14 cellular contexts compared by ENCODE assay signal in genomic region chr12:66062280-66062605, GRCh38.
A peak's percentile ranks its signal among the peaks of the same experiment; 100 is the strongest.
DNase-seq lines count a peak whose midpoint lies in the region; TF ChIP-seq lines count a peak whose summit lies in the region.
"Had no signal": no experiment of that assay in that cellular context is flagged by ENCODE, and none has a peak within 500 bp of the region (broad histone marks: within the 10 kb centered on the region; RNA-seq: fewer than 3 reads in every experiment).

No MANE protein-coding gene starts in this region.

- H3K4me1 ChIP-seq in HUES48 (ENCODE audit: control insufficient read depth, insufficient read depth, low read length), result peaks cover 41% of the 10 kb centered on the region
- H3K4me1 ChIP-seq in iPS-15b (ENCODE audit: control insufficient read depth, insufficient read depth, low read length), result peaks cover 22% of the 10 kb centered on the region
- peaks cover 21% of the 10 kb centered on the region for H3K4me1 ChIP-seq in smooth muscle cell (ENCODE audit: low read depth)
- peaks cover 21% of the 10 kb centered on the region for H3K4me1 ChIP-seq in SJCRH30

- H3K4me2 ChIP-seq in smooth muscle cell, result peak overlapping the region; percentile 47

- H3K27me3 ChIP-seq in HUES48 (ENCODE audit: control insufficient read depth, insufficient read depth, low read length) (no peaks in the 10 kb centered on the region), iPS-15b (ENCODE audit: control insufficient read depth, insufficient read depth, low read length) (no peaks in the 10 kb centered on the region), smooth muscle cell (ENCODE audit: low read depth) (no peaks in the 10 kb centered on the region), SJCRH30 (no peaks in the 10 kb centered on the region)

- H3K27ac ChIP-seq in HUES48 (ENCODE audit: low read depth, low read length), result peak overlapping the region; percentile 64
- H3K27ac ChIP-seq in smooth muscle cell (ENCODE audit: low read depth), result no peak overlapping the region
- H3K27ac ChIP-seq in SJCRH30, result no peak overlapping the region

- H3K9me3 ChIP-seq in HUES48 (ENCODE audit: control insufficient read depth, insufficient read depth, low read length), result no peaks in the 10 kb centered on the region
- H3K9me3 ChIP-seq in iPS-15b (ENCODE audit: control insufficient read depth, insufficient read depth, low read length), result no peaks in the 10 kb centered on the region
- no peaks in the 10 kb centered on the region for H3K9me3 ChIP-seq in smooth muscle cell (replicated peaks; ENCODE audit: low read depth)
- no peaks in the 10 kb centered on the region for H3K9me3 ChIP-seq in SJCRH30 (replicated peaks)
- H3K9me3 ChIP-seq: Caco-2 had no signal

- peak overlapping the region; percentile 2; the same call in 1 of the 2 replicates for H3K9ac ChIP-seq in HUES48 (ENCODE audit: low read depth, low read length)
- H3K9ac ChIP-seq in iPS-15b (ENCODE audit: low read depth, low read length), result no peak overlapping the region
- H3K9ac ChIP-seq in smooth muscle cell (ENCODE audit: low read depth), result no peak overlapping the region

- H3K4me3 ChIP-seq in HUES48 (ENCODE audit: low read depth, low read length) (no peak overlapping the region), iPS-15b (ENCODE audit: low read depth, low read length) (peak overlapping the region; percentile 24), smooth muscle cell (no peak overlapping the region), SJCRH30 (no peak overlapping the region)

- H2AFZ ChIP-seq in smooth muscle cell (ENCODE audit: low read depth), result peak overlapping the region; percentile 18

- no peaks in the 10 kb centered on the region for H4K20me1 ChIP-seq in smooth muscle cell (ENCODE audit: low read depth)

- H3K36me3 ChIP-seq in HUES48 (ENCODE audit: control insufficient read depth, insufficient read depth, low read length) (no peaks in the 10 kb centered on the region), iPS-15b (ENCODE audit: control insufficient read depth, insufficient read depth, low read length) (no peaks in the 10 kb centered on the region), smooth muscle cell (ENCODE audit: low read depth) (no peaks in the 10 kb centered on the region), SJCRH30 (no peaks in the 10 kb centered on the region)

- no peaks in the 10 kb centered on the region for H3K79me2 ChIP-seq in smooth muscle cell (ENCODE audit: low read depth)

- peaks cover 14% of the 10 kb centered on the region for H3F3A ChIP-seq in smooth muscle cell (ENCODE audit: low read depth)

- WGBS in smooth muscle cell (ENCODE audit: low lambda C conversion rate), result 62% methylated on average over 4 of the region's 4 CpGs

- TF ChIP-seq CTCF in smooth muscle cell (IDR thresholded peaks at IDR 0.05; ENCODE audit: borderline replicate concordance, insufficient read depth, poor library complexity, severe bottlenecking), result no peak

- DNase-seq in dedifferentiated amniotic fluid mesenchymal stem cell (ENCODE audit: extremely low spot score) (peak; percentile 31), smooth muscle cell (lab: John Stamatoyannopoulos, UW; ENCODE audit: unreplicated experiment) (no peak), SJCRH30 (no peak), SIG-M5 (lab: John Stamatoyannopoulos, UW) (no peak)
- no peak for DNase-seq in activated CD8-positive, alpha-beta memory T cell treated with anti-CD3 and anti-CD28 coated beads, Interleukin-2, amount 50 U/mL, for 48 hours
- DNase-seq: Caco-2; CD4-positive, CD25-positive, alpha-beta regulatory T cell; DMS153; NCI-H1092 treated with DMSO at 0.1 percent for 48 hours; NCI-H1694; NCI-H2107; NCI-H2227 treated with DMSO at 0.1 percent for 48 hours had no signal
